In the genomic region with DNA sequence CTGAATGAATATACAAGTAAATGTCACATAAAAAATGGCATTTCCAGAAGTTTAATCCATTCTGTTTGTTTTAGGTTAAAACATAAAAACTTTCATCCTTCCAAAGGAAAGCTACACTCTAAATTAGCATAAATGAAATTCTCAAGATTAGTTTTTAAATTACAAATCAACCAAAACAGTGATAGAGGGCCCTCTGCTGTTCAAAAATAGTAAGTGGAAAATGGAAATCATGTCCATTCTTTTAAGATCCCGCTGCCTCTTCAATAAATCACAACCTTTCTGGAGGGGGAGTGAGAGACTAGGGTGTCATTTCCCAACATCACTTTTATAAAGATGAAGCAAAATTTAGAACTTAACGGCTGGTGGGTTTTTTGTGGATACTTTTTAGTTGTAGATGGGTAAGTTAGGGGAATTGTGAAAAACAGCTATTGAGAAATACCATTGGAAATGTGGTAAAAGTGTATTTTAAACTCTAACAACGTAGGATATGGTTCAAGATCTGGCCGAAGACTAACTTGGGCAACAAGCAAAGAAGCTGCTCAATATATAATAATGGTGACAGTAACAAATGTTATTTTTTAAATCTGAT, we compare ENCODE assay signal across 9 cellular contexts. TPM values are rescaled to one million over a fixed set of nuclear protein-coding genes. Genes with fewer than 3 reads are reported as not detected.
A peak's percentile ranks its signal among the peaks of the same experiment; 100 is the strongest.
DNase-seq lines count a peak whose midpoint lies in the region; TF ChIP-seq lines count a peak whose summit lies in the region.
"Had no signal": no experiment of that assay in that cellular context is flagged by ENCODE, and none has a peak within 500 bp of the region (broad histone marks: within the 10 kb centered on the region; RNA-seq: fewer than 3 reads in every experiment).

No MANE protein-coding gene starts in this region.

- H4K20me1 ChIP-seq in GM23248 (ENCODE audit: insufficient read depth) (no peaks in the 10 kb centered on the region), OCI-LY7 (ENCODE audit: insufficient read depth, low read length) (no peaks in the 10 kb centered on the region)

- intact Hi-C loops in CD14-positive monocyte (cut with micrococcal nuclease) (no loop called here), OCI-LY7 (cut with micrococcal nuclease; ENCODE audit: unreplicated experiment) (loop anchor here (2.0 to 10.0 kb wide), 5 partner anchors 405 to 748 kb away; a partner anchor contains a TSS)

- CTCF ChIA-PET in OCI-LY7 (lab: Charles Lee; ENCODE audit: unreplicated experiment), result no interaction called here

- H3K9me3 Mint-ChIP-seq in CD14-positive monocyte (peaks cover 0 to 2% (median 0%) of the 10 kb centered on the region in 7 donors), endodermal cell (no peaks in the 10 kb centered on the region)

- H3K9ac ChIP-seq in GM23248 (peak overlapping the region; percentile 37), endodermal cell (ENCODE audit: extremely low read depth, low read length, poor library complexity, severe bottlenecking) (no peak overlapping the region)

- H3K4me3 Mint-ChIP-seq in CD14-positive monocyte, result peak overlapping the region in 1 of 2 donors; percentile 60
- H3K4me3 Mint-ChIP-seq in endodermal cell, result no peak overlapping the region

- H3K27me3 ChIP-seq in GM23248 (replicated peaks; ENCODE audit: insufficient read depth) (no peaks in the 10 kb centered on the region), endodermal cell (ENCODE audit: control insufficient read depth, insufficient read depth, low read length, poor library complexity, severe bottlenecking) (peaks cover 20% of the 10 kb centered on the region), neuron (ENCODE audit: insufficient read depth, low read length) (no peaks in the 10 kb centered on the region), MG63 (no peaks in the 10 kb centered on the region)
- H3K27me3 ChIP-seq: SJSA1 had no signal

- peak overlapping the region in 1 of 7 donors; percentile 15 for H3K27ac Mint-ChIP-seq in CD14-positive monocyte
- H3K27ac Mint-ChIP-seq in endodermal cell, result no peak overlapping the region

- H2AFZ ChIP-seq in GM23248 (peak overlapping the region; percentile 63), OCI-LY7 (ENCODE audit: low read length) (no peak overlapping the region), neuron (ENCODE audit: low read depth, low read length) (peak overlapping the region; percentile 31)

- H3K4me1 ChIP-seq in GM23248 (ENCODE audit: insufficient read depth) (peaks cover 16% of the 10 kb centered on the region), OCI-LY7 (ENCODE audit: insufficient read depth, low read length, poor library complexity, severe bottlenecking) (peaks cover 5% of the 10 kb centered on the region), endodermal cell (ENCODE audit: control insufficient read depth, insufficient read depth, low read length) (peaks cover 2% of the 10 kb centered on the region), neuron (ENCODE audit: insufficient read depth, low read length) (peaks cover 3% of the 10 kb centered on the region)

- 0 to 1% methylated on average over 4 of the region's 4 CpGs for WGBS in GM23248 (ENCODE audit: low coverage in 1 of 2, low lambda C conversion rate in 2 of 2, missing lambda C conversion rate in 2 of 2), 2 experiments
- 52 to 83% methylated on average over 1 to 3 of the region's 4 CpGs for WGBS in endodermal cell (ENCODE audit: insufficient coverage in 1 of 2, insufficient read length in 1 of 2), 2 experiments

- H3K4me1 Mint-ChIP-seq in CD14-positive monocyte (peaks cover 7% of the 10 kb centered on the region), endodermal cell (peaks cover 3% of the 10 kb centered on the region)

- peaks cover 0 to 2% (median 1%) of the 10 kb centered on the region in 3 donors for H3K27me3 Mint-ChIP-seq in CD14-positive monocyte (ENCODE audit: low read depth in 3 of 3)
- H3K27me3 Mint-ChIP-seq in endodermal cell (ENCODE audit: insufficient read depth), result peaks cover 2% of the 10 kb centered on the region

- TF ChIP-seq CTCF in CD14-positive monocyte (IDR thresholded peaks at IDR 0.05) (peak; percentile 78), OCI-LY7 (conservative IDR thresholded peaks at IDR 0.05; ENCODE audit: low read length) (peak; percentile 91), endodermal cell (conservative IDR thresholded peaks at IDR 0.05) (peak; percentile 85)

- H3K36me3 ChIP-seq in GM23248 (ENCODE audit: low read depth), result no peaks in the 10 kb centered on the region
- H3K36me3 ChIP-seq in OCI-LY7 (ENCODE audit: insufficient read depth, low read length), result no peaks in the 10 kb centered on the region
- no peaks in the 10 kb centered on the region for H3K36me3 ChIP-seq in endodermal cell (ENCODE audit: control insufficient read depth, insufficient read depth, low read length)
- H3K36me3 ChIP-seq in neuron (ENCODE audit: insufficient read depth, low read length), result no peaks in the 10 kb centered on the region
- H3K36me3 ChIP-seq in MG63, result no peaks in the 10 kb centered on the region
- H3K36me3 ChIP-seq: SJSA1 had no signal

- DNase-seq in CD14-positive monocyte (ENCODE audit: low spot score) (no peak), GM23248 (peak; percentile 65), OCI-LY7 (ENCODE audit: low spot score) (peak; percentile 40), endodermal cell (no peak), MG63 (no peak), HK-2 (ENCODE audit: unreplicated experiment) (no peak), NK-92 (lab: John Stamatoyannopoulos, UW; ENCODE audit: unreplicated experiment) (no peak)

- H3K9me2 ChIP-seq in GM23248 (ENCODE audit: insufficient read depth) (no peaks in the 10 kb centered on the region), OCI-LY7 (ENCODE audit: insufficient read depth, low read length) (no peaks in the 10 kb centered on the region)

- H3K79me2 ChIP-seq in GM23248 (ENCODE audit: insufficient read depth), result no peaks in the 10 kb centered on the region
- no peaks in the 10 kb centered on the region for H3K79me2 ChIP-seq in OCI-LY7 (ENCODE audit: insufficient read depth, low read depth, low read length)

- H3K36me3 Mint-ChIP-seq in CD14-positive monocyte (no peaks in the 10 kb centered on the region), endodermal cell (ENCODE audit: low read depth) (no peaks in the 10 kb centered on the region)

- POLR2A ChIA-PET in OCI-LY7 (lab: Charles Lee), result interaction anchor here (0.6 to 1.2 kb wide), 3 partner anchors 11 to 1487 kb away, joined by 3 to 4 read pairs (median 3); no protein-coding TSS in a partner anchor

- H3K9me3 ChIP-seq in GM23248 (ENCODE audit: low read depth) (no peaks in the 10 kb centered on the region), OCI-LY7 (ENCODE audit: low read length) (no peaks in the 10 kb centered on the region), endodermal cell (ENCODE audit: control insufficient read depth, low read length) (no peaks in the 10 kb centered on the region), neuron (ENCODE audit: low read length) (no peaks in the 10 kb centered on the region), MG63 (no peaks in the 10 kb centered on the region)
- H3K9me3 ChIP-seq: SJSA1 had no signal

- H3K4me2 ChIP-seq in GM23248 (ENCODE audit: unreplicated experiment) (peak overlapping the region; percentile 79), OCI-LY7 (ENCODE audit: low read length) (no peak overlapping the region)

- H3F3A ChIP-seq in GM23248 (ENCODE audit: insufficient read depth), result peaks cover 7% of the 10 kb centered on the region; the same call in 1 of the 2 replicates

- no TSS peak for BruUV-seq in OCI-LY7 (replicated peaks; lab: Mats Ljungman, UMichigan)

- H3K27ac ChIP-seq in GM23248 (no peak overlapping the region), OCI-LY7 (ENCODE audit: low read depth, low read length, poor library complexity, severe bottlenecking) (no peak overlapping the region), endodermal cell (ENCODE audit: low read depth, low read length) (no peak overlapping the region)
- H3K27ac ChIP-seq: SJSA1 had no signal

- H3K4me3 ChIP-seq in GM23248 (peak overlapping the region; percentile 50), OCI-LY7 (ENCODE audit: low read depth, low read length, poor library complexity, severe bottlenecking) (no peak overlapping the region), endodermal cell (ENCODE audit: low read length) (no peak overlapping the region), neuron (ENCODE audit: low read length) (no peak overlapping the region), MG63 (no peak overlapping the region)
- H3K4me3 ChIP-seq: SJSA1 had no signal

- in situ Hi-C loops in GM23248 (cut with MboI), result loop anchor here (25.0 kb wide), 1 partner anchor 405 kb away; a partner anchor contains a TSS

RNA-seq across cellular contexts. Expression of a gene that starts 1.7 kb away (rescaled TPM):
- polyA plus RNA-seq in CD14-positive monocyte (not detected), GM23248 (2016; fragmentation: Nextera tagmentation; extraction: Ambion mirVana) (0.29 and 0.40 TPM in 2 replicates)
- total RNA-seq in GM23248 (2014; rRNA removed; shearing (Covaris generic)), result 0.43 and 0.89 TPM in 2 replicates
- total RNA-seq in OCI-LY7 (2014; rRNA removed; shearing (Covaris generic)), result not detected in 2 replicates
- total RNA-seq in OCI-LY7 (2022) (not detected in 2 replicates), endodermal cell (1 to 10 TPM; 1.1 to 1.5 TPM)
- polyA plus RNA-seq in endodermal cell (2013, experiment 1 of 2), result 0.68 TPM
- polyA plus RNA-seq in endodermal cell (2013, experiment 2 of 2), result 0.75 TPM
- 0.43 TPM in 1 of 2 replicates, not detected in the other for total RNA-seq in MG63 (2014; rRNA removed; shearing (Covaris generic); ENCODE audit: low replicate concordance)

Comparison
In these comparisons a context has a peak if more than half of its experiments do, and no peak if none do; other contexts are left out.
1. DNase-seq: peak in GM23248 (single experiment) and OCI-LY7 (single experiment); none in CD14-positive monocyte (single experiment), endodermal cell (single experiment), MG63 (single experiment), HK-2 (single experiment) and NK-92 (single experiment).
2. Peak in every context shown above with its lines, with median percentiles within 50 percentile points of each other: CTCF ChIP-seq.